Comparison of ENCODE assay signal across 1 cellular context in genomic region chr17:2609091-2609490, GRCh38.
TF ChIP-seq lines count a peak whose summit lies in the region.

No MANE protein-coding gene starts in this region.

TF ChIP-seq in SK-N-SH, 30 proteins besides CTCF, POLR2A, EP300 and RAD21 (continued from another document):
- TF ChIP-seq MAX (IDR thresholded peaks at IDR 0.05; ENCODE audit: low read depth) (no peak), POLR2AphosphoS5 (IDR thresholded peaks at IDR 0.05; ENCODE audit: low read depth, low read length) (no peak), REST (IDR thresholded peaks at IDR 0.05; ENCODE audit: low read depth, low read length) (no peak), EZH2phosphoT487 (IDR thresholded peaks at IDR 0.05; ENCODE audit: borderline replicate concordance, low read depth) (no peak), NFIC (IDR thresholded peaks at IDR 0.05; ENCODE audit: borderline replicate concordance) (no peak), RXRA (IDR thresholded peaks at IDR 0.05; ENCODE audit: borderline replicate concordance, low read depth) (no peak)
TF ChIP-seq in SK-N-SH: peak in this region for 0.
